Comparison of ENCODE assay signal across 11 cellular contexts in the genomic region with DNA sequence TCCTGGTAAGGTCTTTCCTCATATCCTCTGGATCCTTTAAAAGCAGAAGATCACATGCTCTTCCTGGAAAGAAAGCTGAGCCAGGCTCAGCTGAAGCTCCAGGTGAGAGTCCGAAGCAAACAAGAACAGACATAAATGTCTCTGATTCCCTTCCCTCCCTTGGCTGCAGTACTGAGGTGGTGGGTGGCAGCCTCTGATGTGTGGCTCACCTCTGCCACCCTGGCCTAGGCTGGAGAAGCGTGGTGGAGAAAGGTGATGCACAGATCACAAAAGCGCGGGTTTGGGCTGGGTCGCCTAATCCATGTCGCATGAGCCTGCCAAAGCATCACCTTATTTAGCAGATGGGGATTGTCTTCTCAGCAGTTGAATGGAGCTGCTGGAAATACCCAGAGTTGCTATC. TPM values are rescaled to one million over a fixed set of nuclear protein-coding genes. Genes with fewer than 3 reads are reported as not detected.
"Had no signal": no experiment of that assay in that cellular context is flagged by ENCODE, and none has a peak within 500 bp of the region (broad histone marks: within the 10 kb centered on the region; RNA-seq: fewer than 3 reads in every experiment).

No MANE protein-coding gene starts in this region.

- H3K27ac Mint-ChIP-seq: GM23338, H9 had no signal

- H3K4me1 ChIP-seq: HAP-1 had no signal

- H3K4me3 Mint-ChIP-seq: GM23338, H9 had no signal

- FAIRE-seq: H1, H54 had no signal

- H3K9me3 ChIP-seq: HAP-1 had no signal

- ATAC-seq: GM23338, HCT116 had no signal

- H3K9me3 Mint-ChIP-seq: GM23338, H9 had no signal

- H3K4me3 ChIP-seq: GM23248, GM23338, HAP-1 had no signal

- H3K4me1 Mint-ChIP-seq: GM23338, H9 had no signal

- H3K36me3 ChIP-seq: HAP-1 had no signal

- H3K27ac ChIP-seq: GM23248 had no signal

- DNase-seq: GM23248, GOT3, H7, H9, HCEC 1CT had no signal

RNA-seq across cellular contexts. Expression of gene KRT76, which starts 2.8 kb away (rescaled TPM):
- total RNA-seq: GM23248, GM23338, H1, H4, H7, H9 had no signal

RNA-seq across cellular contexts. Expression of gene KRT3, which starts 16.0 kb away (rescaled TPM):
- total RNA-seq: GM23248, GM23338, H1, H4, H7, H9 had no signal

RNA-seq across cellular contexts. Expression of gene KRT4, which starts 34.0 kb away (rescaled TPM):
- total RNA-seq: GM23338, H1, H4, H7, H9 had no signal

RNA-seq across cellular contexts. Expression of gene KRT79, which starts 54.2 kb away (rescaled TPM):
- total RNA-seq: GM23248, H1, H4, H7, H9 had no signal
